ENCODE assay signal across 15 cellular contexts in genomic region chr11:35262735-35263134, GRCh38.
A peak's percentile ranks its signal among the peaks of the same experiment; 100 is the strongest.
DNase-seq lines count a peak whose midpoint lies in the region; ATAC-seq and TF ChIP-seq lines count a peak whose summit lies in the region.
"Had no signal": no experiment of that assay in that cellular context is flagged by ENCODE, and none has a peak within 500 bp of the region (broad histone marks: within the 10 kb centered on the region; RNA-seq: fewer than 3 reads in every experiment).

No MANE protein-coding gene starts in this region.

- H3K4me3 ChIP-seq in SK-N-SH (ENCODE audit: low read depth in 2 of 2, low read length in 1 of 2) (no peak overlapping the region), mucosa of descending colon (no peak overlapping the region)
- H3K4me3 ChIP-seq: BLaER1 treated with 17β-estradiol and CSF1 and Interleukin-3, amounts not matched to agents 10 nM and 100 nM; GM23248 had no signal

- CTCF ChIA-PET in SK-N-SH (lab: Yijun Ruan, JAX), result interaction anchor here (1.2 to 2.9 kb wide), 2 partner anchors 43 to 125 kb away, joined by 4 to 11 read pairs; no protein-coding TSS in a partner anchor

- H3K9me2 ChIP-seq in SK-N-SH, result no peaks in the 10 kb centered on the region

- H3K9ac ChIP-seq in SK-N-SH, result no peak overlapping the region
- H3K9ac ChIP-seq: BLaER1 treated with 17β-estradiol and CSF1 and Interleukin-3, amounts not matched to agents 10 nM and 100 nM; GM23248 had no signal

- ATAC-seq in SK-N-SH treated with all-trans-retinoic acid at 6 μM for 48 hours, result no peak
- no peak for ATAC-seq in mucosa of descending colon
- ATAC-seq: CD8-positive, alpha-beta T cell had no signal

- no peaks in the 10 kb centered on the region for H4K20me1 ChIP-seq in SK-N-SH (ENCODE audit: insufficient read depth)
- H4K20me1 ChIP-seq: BLaER1 treated with 17β-estradiol and CSF1 and Interleukin-3, amounts not matched to agents 10 nM and 100 nM had no signal

- no peaks in the 10 kb centered on the region for H3K36me3 ChIP-seq in SK-N-SH (replicated peaks in 1 of 2; ENCODE audit: control insufficient read depth in 1 of 2, insufficient read depth in 2 of 2, low read length in 1 of 2)
- H3K36me3 ChIP-seq in mucosa of descending colon (ENCODE audit: low read depth), result no peaks in the 10 kb centered on the region
- H3K36me3 ChIP-seq: BLaER1 treated with 17β-estradiol and CSF1 and Interleukin-3, amounts not matched to agents 10 nM and 100 nM had no signal

- no peaks in the 10 kb centered on the region for H3K79me2 ChIP-seq in SK-N-SH (ENCODE audit: insufficient read depth)

- H3K27ac ChIP-seq in SK-N-SH (ENCODE audit: low read depth in 2 of 2, low read length in 1 of 2) (no peak overlapping the region), layer of hippocampus (ENCODE audit: low read depth, low read length) (peak overlapping the region; percentile 22)
- H3K27ac ChIP-seq: BLaER1 treated with 17β-estradiol and CSF1 and Interleukin-3, amounts not matched to agents 10 nM and 100 nM; GM23248 had no signal

- POLR2A ChIA-PET in SK-N-SH (lab: Yijun Ruan, JAX), result no interaction called here

- no peak overlapping the region for H3K4me2 ChIP-seq in SK-N-SH
- H3K4me2 ChIP-seq: BLaER1 treated with 17β-estradiol and CSF1 and Interleukin-3, amounts not matched to agents 10 nM and 100 nM had no signal

- no peaks in the 10 kb centered on the region for H3K9me3 ChIP-seq in SK-N-SH
- H3K9me3 ChIP-seq in mucosa of descending colon, result no peaks in the 10 kb centered on the region
- H3K9me3 ChIP-seq: BLaER1 treated with 17β-estradiol and CSF1 and Interleukin-3, amounts not matched to agents 10 nM and 100 nM had no signal

- TF ChIP-seq CTCF in SK-N-SH (IDR thresholded peaks at IDR 0.05), result no peak
- no peak for TF ChIP-seq CTCF in mucosa of descending colon (IDR thresholded peaks at IDR 0.05)

- H3K4me1 ChIP-seq in SK-N-SH (ENCODE audit: control insufficient read depth in 1 of 2, insufficient read depth in 2 of 2, low read depth in 1 of 2, low read length in 1 of 2) (peaks cover 0 to 11% of the 10 kb centered on the region in 2 experiments; a peak in 3 of 4 replicates), mucosa of descending colon (ENCODE audit: low read depth) (no peaks in the 10 kb centered on the region)

- no peaks in the 10 kb centered on the region for H3K27me3 ChIP-seq in SK-N-SH (ENCODE audit: insufficient read depth)
- H3K27me3 ChIP-seq in layer of hippocampus (ENCODE audit: control insufficient read depth, insufficient read depth, low read length), result no peaks in the 10 kb centered on the region
- H3K27me3 ChIP-seq: BLaER1 treated with 17β-estradiol and CSF1 and Interleukin-3, amounts not matched to agents 10 nM and 100 nM had no signal

- no peak for TF ChIP-seq RAD21 in SK-N-SH (IDR thresholded peaks at IDR 0.05; ENCODE audit: low read length)
- no peak for TF ChIP-seq RAD21 in Ishikawa (IDR thresholded peaks at IDR 0.05; ENCODE audit: low read depth)

- peaks cover 9% of the 10 kb centered on the region for H3F3A ChIP-seq in SK-N-SH (replicated peaks; ENCODE audit: insufficient read depth)

- H2AFZ ChIP-seq in SK-N-SH (ENCODE audit: low read depth), result no peak overlapping the region
- H2AFZ ChIP-seq: GM23248 had no signal

- TF ChIP-seq EP300 in SK-N-SH (IDR thresholded peaks at IDR 0.05; ENCODE audit: borderline replicate concordance in 1 of 2, low read depth in 1 of 2, low read length in 1 of 2), result no peak
- TF ChIP-seq EP300 in Ishikawa (IDR thresholded peaks at IDR 0.05; ENCODE audit: borderline replicate concordance), result no peak

- intact Hi-C loops in mucosa of descending colon (cut with DNase I, micrococcal nuclease), result no loop called here

- DNase-seq in SK-N-SH (no peak), NCI-H526 treated with DMSO at 0.1 percent for 48 hours (lab: John Stamatoyannopoulos, UW) (no peak), mucosa of descending colon (no peak)
- no peak for DNase-seq in activated CD4-positive, alpha-beta T cell treated with anti-CD3 and anti-CD28 coated beads for 48 hours
- DNase-seq: 8988T; Calu3; CD8-positive, alpha-beta T cell; DMS79 treated with DMSO at 0.1 percent for 48 hours; GF-D8; GM23248; HCEC 1CT had no signal

TF ChIP-seq in SK-N-SH, 30 proteins besides CTCF, POLR2A, EP300 and RAD21:
- peak; percentile 85; the same call in 1 of the 2 replicates for TF ChIP-seq REST (IDR thresholded peaks at IDR 0.05; ENCODE audit: low read depth, low read length)
- no peak for TF ChIP-seq NFIC (IDR thresholded peaks at IDR 0.05; ENCODE audit: borderline replicate concordance)
TF ChIP-seq in SK-N-SH: peak in this region for 1.

TF ChIP-seq in SK-N-SH treated with all-trans-retinoic acid at 6 μM for 48 hours, 23 proteins besides CTCF, POLR2A, EP300 and RAD21:
- TF ChIP-seq ZNF70 (CRISPR knock-in tag; IDR thresholded peaks at IDR 0.05) (no peak), BACH2 (CRISPR knock-in tag; IDR thresholded peaks at IDR 0.05; ENCODE audit: borderline replicate concordance) (no peak), ISL1 (CRISPR knock-in tag; IDR thresholded peaks at IDR 0.05) (no peak), ESRRG (CRISPR knock-in tag; IDR thresholded peaks at IDR 0.05) (no peak), POU6F1 (CRISPR knock-in tag; IDR thresholded peaks at IDR 0.05; ENCODE audit: borderline replicate concordance, low read depth) (no peak), ZFP30 (CRISPR knock-in tag; IDR thresholded peaks at IDR 0.05) (no peak)

TF ChIP-seq in Ishikawa, 13 proteins besides CTCF, POLR2A, EP300 and RAD21:
- TF ChIP-seq NFIC (IDR thresholded peaks at IDR 0.05), result no peak
- TF ChIP-seq MAX (IDR thresholded peaks at IDR 0.05), result no peak
- TF ChIP-seq USF1 (IDR thresholded peaks at IDR 0.05), result no peak
- no peak for TF ChIP-seq YY1 (IDR thresholded peaks at IDR 0.05; ENCODE audit: low read depth)
- no peak for TF ChIP-seq EGR1 (IDR thresholded peaks at IDR 0.05)
- no peak for TF ChIP-seq CREB1 (IDR thresholded peaks at IDR 0.05; ENCODE audit: low read depth)
- no peak for TF ChIP-seq TAF1 (IDR thresholded peaks at IDR 0.05; ENCODE audit: low read depth)
- no peak for TF ChIP-seq CEBPB (IDR thresholded peaks at IDR 0.05)
- TF ChIP-seq REST (IDR thresholded peaks at IDR 0.05; ENCODE audit: low read depth), result peak; percentile 72
